ENCODE assay signal across 31 cellular contexts in the genomic region with DNA sequence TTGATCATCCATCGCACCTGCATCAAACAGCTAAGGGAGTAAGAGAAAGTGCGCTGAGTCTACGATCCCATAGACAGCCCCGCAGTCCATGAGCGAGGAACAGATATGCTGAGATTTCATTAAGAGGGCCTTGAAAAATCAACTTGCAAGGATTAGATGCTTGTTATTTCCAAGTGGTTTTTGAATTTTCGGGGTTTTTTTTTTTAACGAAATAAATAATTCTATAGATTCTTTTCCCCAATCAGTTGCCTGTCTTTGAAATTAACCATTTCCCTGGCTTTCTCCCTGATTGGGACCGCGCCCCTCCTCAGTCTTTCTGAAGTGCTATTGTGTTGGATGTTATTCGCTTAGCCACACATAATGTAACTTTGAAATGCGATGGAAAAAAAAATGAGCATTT. TPM values are rescaled to one million over a fixed set of nuclear protein-coding genes. Genes with fewer than 3 reads are reported as not detected.
"Had no signal": no experiment of that assay in that cellular context is flagged by ENCODE, and none has a peak within 500 bp of the region (broad histone marks: within the 10 kb centered on the region; RNA-seq: fewer than 3 reads in every experiment).

No MANE protein-coding gene starts in this region.

- ATAC-seq: naive thymus-derived CD8-positive, alpha-beta T cell; natural killer cell treated with Interleukin-12 subunit alpha and Interleukin-12 subunit beta and Interleukin-15 and Interleukin-18, amount 100 ng/mL, for 72 hours; psoas muscle; right cardiac atrium; sciatic nerve; stimulated activated memory B cell treated with anti-CD40 and anti-IgM and Interleukin-4, amounts not matched to agents 10 μg/mL and 1 μg/mL and 100 μg/mL, for 72 hours; stimulated activated naive CD8-positive, alpha-beta T cell treated with anti-CD3 and anti-CD28 coated beads, Interleukin-15, amount 100 ng/mL, for 72 hours; stimulated activated naive CD8-positive, alpha-beta T cell treated with anti-CD3 and anti-CD28 coated beads, Interleukin-15, Interleukin-2, amounts not matched to agents 100 U/mL and 50 U/mL, for 24 hours had no signal

- H3K9ac ChIP-seq: parathyroid adenoma had no signal

- H3K4me2 ChIP-seq: smooth muscle cell had no signal

- H3K9me3 ChIP-seq: neutrophil, ovary, psoas muscle, spleen, suprapubic skin, testis, tibial artery, upper lobe of left lung, vagina had no signal

- FAIRE-seq: urothelium cell line had no signal

- H3K4me3 ChIP-seq: ovary, psoas muscle, skin epidermis, smooth muscle cell, spleen, suprapubic skin, testis, tibial artery, upper lobe of left lung, vagina had no signal

- DNase-seq: naive thymus-derived CD8-positive, alpha-beta T cell; nephron progenitor cell; nucleus accumbens; ovary; posterior cingulate gyrus; psoas muscle; right cardiac atrium; spleen; stimulated activated CD4-positive, alpha-beta T cell treated with anti-CD3 and anti-CD28 coated beads, Interleukin-12 subunit alpha, Interleukin-12 subunit beta, amount 100 ng/mL, for 4 hours; stimulated activated CD4-positive, alpha-beta T cell treated with anti-CD3 and anti-CD28 coated beads, Interleukin-1b, Interleukin-23, amount 100 ng/mL, for 48 hours; stimulated activated CD4-positive, alpha-beta T cell treated with anti-CD3 and anti-CD28 coated beads, Interleukin-4, amount 100 ng/mL, for 1 hour; stimulated activated CD4-positive, alpha-beta T cell treated with anti-CD3 and anti-CD28 coated beads, Interleukin-4, amount 100 ng/mL, for 4 hours; stimulated activated CD8-positive, alpha-beta memory T cell treated with anti-CD3 and anti-CD28 coated beads, Interleukin-4, amount 100 ng/mL, for 48 hours; stimulated activated naive CD4-positive, alpha-beta T cell; stimulated activated naive CD8-positive, alpha-beta T cell treated with anti-CD3 and anti-CD28 coated beads, Interleukin-15, amount 100 ng/mL, for 72 hours; stimulated activated naive CD8-positive, alpha-beta T cell treated with anti-CD3 and anti-CD28 coated beads, Interleukin-15, Interleukin-2, amounts not matched to agents 100 U/mL and 50 U/mL, for 24 hours; substantia nigra; testis; tibial artery; trophoblast cell; upper lobe of left lung had no signal

- H2AFZ ChIP-seq: parathyroid adenoma had no signal

- H3K36me3 ChIP-seq: neutrophil, ovary, spleen, suprapubic skin, tibial artery, upper lobe of left lung, vagina had no signal

- H3K79me2 ChIP-seq: parathyroid adenoma had no signal

- H3K27ac ChIP-seq: neutrophil, ovary, parathyroid adenoma, psoas muscle, skin epidermis, spleen, suprapubic skin, testis, tibial artery, upper lobe of left lung, vagina had no signal

- H3K27me3 ChIP-seq: ovary, testis, upper lobe of left lung, vagina had no signal

- H3K4me1 ChIP-seq: parathyroid adenoma, psoas muscle, spleen, suprapubic skin, testis, tibial artery, upper lobe of left lung, vagina had no signal

RNA-seq across cellular contexts. Expression of gene GNAS-AS1, which starts 48.6 kb away (rescaled TPM):
- total RNA-seq: suprapubic skin, vagina had no signal
- polyA plus RNA-seq: smooth muscle cell had no signal
